In genomic region chr14:69151458-69152180, GRCh38 we compare ENCODE assay signal across 8 cellular contexts. TPM values are rescaled to one million over a fixed set of nuclear protein-coding genes. Genes with fewer than 3 reads are reported as not detected.
DNase-seq lines count a peak whose midpoint lies in the region; ATAC-seq and TF ChIP-seq lines count a peak whose summit lies in the region.

No MANE protein-coding gene starts in this region.

- peaks cover 12% of the 10 kb centered on the region for H3K27me3 Mint-ChIP-seq in glutamatergic neuron (ENCODE audit: unreplicated experiment)

- peak overlapping the region; percentile 98 for H3K4me3 ChIP-seq in GM23248
- peak overlapping the region; percentile 91 for H3K4me3 ChIP-seq in osteoblast (ENCODE audit: insufficient read depth, low read length)
- H3K4me3 ChIP-seq in thymus (ENCODE audit: low read length), result peak overlapping the region; percentile 76

- peaks cover 14% of the 10 kb centered on the region; the same call in 1 of the 2 replicates for H3F3A ChIP-seq in GM23248 (ENCODE audit: insufficient read depth)

- H3K36me3 Mint-ChIP-seq in activated naive CD4-positive, alpha-beta T cell treated with anti-CD3 and anti-CD28 coated beads, Interleukin-2, amount 50 U/mL, for 72 hours, result peaks cover 7 to 36% of the 10 kb centered on the region in 2 donors
- no peaks in the 10 kb centered on the region for H3K36me3 Mint-ChIP-seq in glutamatergic neuron (ENCODE audit: unreplicated experiment)

- H3K79me2 ChIP-seq in GM23248 (ENCODE audit: insufficient read depth) (peaks cover 60% of the 10 kb centered on the region), osteoblast (ENCODE audit: insufficient read depth, low read length) (peaks cover 60% of the 10 kb centered on the region)

- in situ Hi-C loops in GM23248 (cut with MboI), result no loop called here

- no peaks in the 10 kb centered on the region for H3K27me3 ChIP-seq in GM23248 (replicated peaks; ENCODE audit: insufficient read depth)
- peaks cover 7% of the 10 kb centered on the region for H3K27me3 ChIP-seq in osteoblast (ENCODE audit: insufficient read depth, low read length)
- H3K27me3 ChIP-seq in thymus (ENCODE audit: control insufficient read depth, insufficient read depth), result peaks cover 14% of the 10 kb centered on the region

- no peaks in the 10 kb centered on the region for H3K9me3 Mint-ChIP-seq in activated naive CD4-positive, alpha-beta T cell treated with anti-CD3 and anti-CD28 coated beads, Interleukin-2, amount 50 U/mL, for 72 hours
- H3K9me3 Mint-ChIP-seq in glutamatergic neuron (ENCODE audit: unreplicated experiment), result peaks cover 9% of the 10 kb centered on the region

- peak; percentile 26 for DNase-seq in DMS153 (lab: John Stamatoyannopoulos, UW)
- DNase-seq in GM23248, result peak; percentile 80
- DNase-seq in M059J (ENCODE audit: low read depth), result peak; percentile 58
- DNase-seq in activated naive CD4-positive, alpha-beta T cell treated with anti-CD3 and anti-CD28 coated beads, Interleukin-2, amount 50 U/mL, for 72 hours (ENCODE audit: low spot score in 2 of 2), result peak; percentile 78 to 83
- peak; percentile 81 for DNase-seq in glutamatergic neuron
- peak; percentile 94 for DNase-seq in osteoblast (ENCODE audit: insufficient read length, low spot score, missing footprints)

- H3K36me3 ChIP-seq in GM23248 (ENCODE audit: low read depth), result peaks cover 7% of the 10 kb centered on the region; the same call in 1 of the 2 replicates
- peaks cover 6% of the 10 kb centered on the region for H3K36me3 ChIP-seq in osteoblast (ENCODE audit: insufficient read depth, low read length)
- H3K36me3 ChIP-seq in thymus (ENCODE audit: control insufficient read depth, insufficient read depth), result peaks cover 5% of the 10 kb centered on the region

- H4K20me1 ChIP-seq in GM23248 (ENCODE audit: insufficient read depth), result 0 out of 2 replicates have a peak, but pooled peaks cover 3% of the 10 kb centered on the region
- peaks cover 30% of the 10 kb centered on the region for H4K20me1 ChIP-seq in osteoblast (ENCODE audit: insufficient read depth, low read length)

- H3K27ac ChIP-seq in GM23248, result peak overlapping the region; percentile 74
- H3K27ac ChIP-seq in osteoblast (ENCODE audit: low read depth, low read length), result peak overlapping the region; percentile 70
- peak overlapping the region; percentile 94 for H3K27ac ChIP-seq in thymus (ENCODE audit: low read depth)

- H3K4me1 ChIP-seq in GM23248 (ENCODE audit: insufficient read depth), result peaks cover 34% of the 10 kb centered on the region
- peaks cover 35% of the 10 kb centered on the region for H3K4me1 ChIP-seq in osteoblast (ENCODE audit: insufficient read depth, low read length)
- H3K4me1 ChIP-seq in thymus (ENCODE audit: control insufficient read depth, insufficient read depth, low read length), result peaks cover 15% of the 10 kb centered on the region

- no peaks in the 10 kb centered on the region for H3K9me2 ChIP-seq in GM23248 (ENCODE audit: insufficient read depth)

- 1% methylated on average over 38 to 45 of the region's 57 CpGs for WGBS in GM23248 (ENCODE audit: low coverage in 1 of 2, low lambda C conversion rate in 2 of 2, missing lambda C conversion rate in 2 of 2), 2 experiments
- under 1% methylated on average over 57 of the region's 57 CpGs for WGBS in thymus

- peak overlapping the region; percentile 93 for H3K9ac ChIP-seq in GM23248

- H3K27ac Mint-ChIP-seq in activated naive CD4-positive, alpha-beta T cell treated with anti-CD3 and anti-CD28 coated beads, Interleukin-2, amount 50 U/mL, for 72 hours, result peak overlapping the region; percentile 92 to 96
- peak overlapping the region; percentile 84 for H3K27ac Mint-ChIP-seq in glutamatergic neuron (ENCODE audit: unreplicated experiment)

- H2AFZ ChIP-seq in GM23248 (peak overlapping the region; percentile 91), osteoblast (ENCODE audit: low read length) (peak overlapping the region; percentile 78)

- H3K9me3 ChIP-seq in GM23248 (ENCODE audit: low read depth) (no peaks in the 10 kb centered on the region), osteoblast (ENCODE audit: low read depth, low read length) (no peaks in the 10 kb centered on the region), thymus (ENCODE audit: control insufficient read depth) (no peaks in the 10 kb centered on the region)

- H3K4me2 ChIP-seq in GM23248 (ENCODE audit: unreplicated experiment) (peak overlapping the region; percentile 95), osteoblast (ENCODE audit: insufficient read depth, low read length) (peak overlapping the region; percentile 88)

- peak; percentile 81 for ATAC-seq in SK-N-SH treated with all-trans-retinoic acid at 6 μM for 48 hours
- peak; percentile 58 to 73 for ATAC-seq in activated naive CD4-positive, alpha-beta T cell treated with anti-CD3 and anti-CD28 coated beads, Interleukin-2, amount 50 U/mL, for 72 hours

- TF ChIP-seq CTCF in glutamatergic neuron (IDR thresholded peaks at IDR 0.05; ENCODE audit: partially characterized antibody, unreplicated experiment) (peak; percentile 59), osteoblast (IDR thresholded peaks at IDR 0.05; ENCODE audit: extremely low read depth, low read depth, low read length) (peak; percentile 24)

- H3K4me1 Mint-ChIP-seq in glutamatergic neuron (ENCODE audit: low read depth, unreplicated experiment), result peaks cover 15% of the 10 kb centered on the region

- H3K4me3 Mint-ChIP-seq in glutamatergic neuron (ENCODE audit: unreplicated experiment), result peak overlapping the region; percentile 90

TF ChIP-seq in SK-N-SH treated with all-trans-retinoic acid at 6 μM for 48 hours, 23 proteins besides CTCF, POLR2A, EP300 and RAD21:
- TF ChIP-seq CREB5 (CRISPR knock-in tag; IDR thresholded peaks at IDR 0.05; ENCODE audit: low read depth) (no peak), ZNF8 (CRISPR knock-in tag; IDR thresholded peaks at IDR 0.05) (0 out of 2 replicates have a peak, but pooled peaks have one; percentile 17)

RNA-seq across cellular contexts. Expression of gene DCAF5, which starts 1.3 kb away (rescaled TPM):
- 24.5 and 40.2 TPM in 2 replicates for total RNA-seq in GM23248 (2014; rRNA removed; shearing (Covaris generic))
- polyA plus RNA-seq in GM23248 (2016; fragmentation: Nextera tagmentation; extraction: Ambion mirVana), result 24.4 and 26.4 TPM in 2 replicates
- 17.5 and 26.1 TPM in 2 replicates for total RNA-seq in M059J (2014; rRNA removed; shearing (Covaris generic))
- total RNA-seq in activated naive CD4-positive, alpha-beta T cell treated with anti-CD3 and anti-CD28 coated beads, Interleukin-2, amount 50 U/mL, for 72 hours, result 10 to 100 TPM; 37.2 to 41.5 TPM
- 56.6 TPM for total RNA-seq in glutamatergic neuron (ENCODE audit: unreplicated experiment)
- 38.7 and 41.3 TPM in 2 replicates for total RNA-seq in osteoblast
- 26.6 TPM for polyA plus RNA-seq in thymus

RNA-seq across cellular contexts. Expression of gene EXD2, which starts 39.7 kb away (rescaled TPM):
- 10.9 and 17.3 TPM in 2 replicates for total RNA-seq in GM23248 (2014; rRNA removed; shearing (Covaris generic))
- polyA plus RNA-seq in GM23248 (2016; fragmentation: Nextera tagmentation; extraction: Ambion mirVana) (19.6 and 20.1 TPM in 2 replicates), thymus (13.0 TPM)
- 9.4 and 13.2 TPM in 2 replicates for total RNA-seq in M059J (2014; rRNA removed; shearing (Covaris generic))
- total RNA-seq in activated naive CD4-positive, alpha-beta T cell treated with anti-CD3 and anti-CD28 coated beads, Interleukin-2, amount 50 U/mL, for 72 hours, result 10 to 100 TPM in 1 of 2 donors, 1 to 10 TPM in 1; 7.1 to 13.5 TPM
- total RNA-seq in glutamatergic neuron (ENCODE audit: unreplicated experiment) (31.2 TPM), osteoblast (18.9 and 19.9 TPM in 2 replicates)

Comparison
In these comparisons a context has a peak if more than half of its experiments do, and no peak if none do; other contexts are left out.
1. Peak in every context shown above with its lines: DNase-seq, ATAC-seq, H3K4me3 ChIP-seq and H3K27ac ChIP-seq.
2. DNase-seq: peak in every context shown above with its lines; median percentile 94 in osteoblast; 81 in glutamatergic neuron; 80 in activated naive CD4-positive, alpha-beta T cell treated with anti-CD3 and anti-CD28 coated beads, Interleukin-2, amount 50 U/mL, for 72 hours; 80 in GM23248; 58 in M059J; 26 in DMS153.